ENCODE assay signal across 1 cellular context in the genomic region with DNA sequence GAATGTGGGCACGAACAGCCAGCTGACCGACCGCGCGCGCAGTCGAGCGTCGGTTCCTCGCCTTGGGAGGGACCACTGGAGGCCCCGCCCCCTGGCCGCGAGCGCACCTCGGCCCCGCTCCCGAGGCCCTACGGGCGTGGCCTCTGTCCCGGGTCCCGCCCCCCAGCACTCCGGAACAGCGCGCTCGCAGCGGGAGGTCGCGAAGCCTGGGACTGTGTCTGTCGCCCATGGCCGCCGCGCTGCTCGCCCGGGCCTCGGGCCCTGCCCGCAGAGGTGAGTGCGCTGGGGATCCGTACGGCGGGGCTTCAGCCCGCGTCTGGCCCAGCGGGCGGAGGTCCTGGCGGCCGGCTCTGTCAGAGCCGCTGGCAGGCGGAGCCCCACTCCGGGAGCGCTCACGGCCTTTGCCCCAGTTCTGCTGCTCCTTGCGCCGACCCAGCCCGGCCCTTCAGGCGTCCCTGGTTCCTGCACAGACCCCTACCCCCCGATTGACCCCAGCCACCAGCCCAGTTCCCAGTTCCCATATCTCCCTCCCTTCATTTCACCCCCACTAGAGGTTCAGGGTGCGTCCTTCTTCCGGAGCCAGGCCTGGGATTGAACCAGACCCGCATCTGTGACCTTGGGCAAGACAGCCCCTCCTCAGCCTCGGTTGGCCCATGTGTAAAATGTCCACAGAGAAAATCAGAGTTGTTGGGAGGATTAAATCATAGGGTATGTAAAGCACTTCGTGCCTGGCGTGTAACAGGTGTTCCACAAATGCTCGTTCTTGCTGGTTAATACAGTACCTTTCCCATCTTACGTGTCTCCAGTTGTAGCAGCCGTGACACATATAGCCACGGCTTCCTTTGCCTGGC.
TF ChIP-seq lines count a peak whose summit lies in the region.

A gene with protein sequence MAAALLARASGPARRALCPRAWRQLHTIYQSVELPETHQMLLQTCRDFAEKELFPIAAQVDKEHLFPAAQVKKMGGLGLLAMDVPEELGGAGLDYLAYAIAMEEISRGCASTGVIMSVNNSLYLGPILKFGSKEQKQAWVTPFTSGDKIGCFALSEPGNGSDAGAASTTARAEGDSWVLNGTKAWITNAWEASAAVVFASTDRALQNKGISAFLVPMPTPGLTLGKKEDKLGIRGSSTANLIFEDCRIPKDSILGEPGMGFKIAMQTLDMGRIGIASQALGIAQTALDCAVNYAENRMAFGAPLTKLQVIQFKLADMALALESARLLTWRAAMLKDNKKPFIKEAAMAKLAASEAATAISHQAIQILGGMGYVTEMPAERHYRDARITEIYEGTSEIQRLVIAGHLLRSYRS (plus strand): TSS at position 168 of the 851 bp plus-strand sequence. CDS start 60 bp downstream, at position 228.

TF ChIP-seq in K562, 482 proteins besides CTCF, POLR2A, EP300 and RAD21 (continued from another document and continues in another):
- TF ChIP-seq, protein P1, sequence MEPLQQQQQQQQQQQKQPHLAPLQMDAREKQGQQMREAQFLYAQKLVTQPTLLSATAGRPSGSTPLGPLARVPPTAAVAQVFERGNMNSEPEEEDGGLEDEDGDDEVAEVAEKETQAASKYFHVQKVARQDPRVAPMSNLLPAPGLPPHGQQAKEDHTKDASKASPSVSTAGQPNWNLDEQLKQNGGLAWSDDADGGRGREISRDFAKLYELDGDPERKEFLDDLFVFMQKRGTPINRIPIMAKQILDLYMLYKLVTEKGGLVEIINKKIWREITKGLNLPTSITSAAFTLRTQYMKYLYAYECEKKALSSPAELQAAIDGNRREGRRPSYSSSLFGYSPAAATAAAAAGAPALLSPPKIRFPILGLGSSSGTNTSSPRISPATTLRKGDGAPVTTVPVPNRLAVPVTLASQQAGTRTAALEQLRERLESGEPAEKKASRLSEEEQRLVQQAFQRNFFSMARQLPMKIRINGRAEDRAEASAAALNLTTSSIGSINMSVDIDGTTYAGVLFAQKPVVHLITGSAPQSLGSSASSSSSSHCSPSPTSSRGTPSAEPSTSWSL (CRISPR knock-in tag; IDR thresholded peaks at IDR 0.05; ENCODE audit: borderline replicate concordance): no peak
- no peak for TF ChIP-seq SETDB1 (IDR thresholded peaks at IDR 0.05; ENCODE audit: low read length)
- no peak for TF ChIP-seq ELF1 (tag; IDR thresholded peaks at IDR 0.05)
- no peak for TF ChIP-seq MAFK (IDR thresholded peaks at IDR 0.05; ENCODE audit: low read length)
- no peak for TF ChIP-seq MCM3 (IDR thresholded peaks at IDR 0.05)
- TF ChIP-seq TEAD1 (CRISPR knock-in tag; IDR thresholded peaks at IDR 0.05): peak in 1 of 2 experiments; percentile 49; a peak in 1 of 4 replicates
- no peak for TF ChIP-seq ZNF445 (CRISPR knock-in tag; IDR thresholded peaks at IDR 0.05; ENCODE audit: low read depth)
- no peak for TF ChIP-seq RAD51 (IDR thresholded peaks at IDR 0.05; ENCODE audit: borderline replicate concordance, low read depth)
- TF ChIP-seq SRSF3 (IDR thresholded peaks at IDR 0.05; ENCODE audit: insufficient read depth, low read length): no peak
- TF ChIP-seq POLR2AphosphoS5 (IDR thresholded peaks at IDR 0.05; ENCODE audit: control insufficient read depth, insufficient read depth, low read depth, low read length): peak; percentile 64
- TF ChIP-seq ZNF23 (CRISPR knock-in tag; IDR thresholded peaks at IDR 0.05): no peak
- no peak for TF ChIP-seq NFE2L1 (tag; IDR thresholded peaks at IDR 0.05; ENCODE audit: borderline replicate concordance, low read depth)
- TF ChIP-seq U2AF1 (optimal IDR thresholded peaks at IDR 0.05; ENCODE audit: low read depth, low read length): no peak
- TF ChIP-seq, protein P2, sequence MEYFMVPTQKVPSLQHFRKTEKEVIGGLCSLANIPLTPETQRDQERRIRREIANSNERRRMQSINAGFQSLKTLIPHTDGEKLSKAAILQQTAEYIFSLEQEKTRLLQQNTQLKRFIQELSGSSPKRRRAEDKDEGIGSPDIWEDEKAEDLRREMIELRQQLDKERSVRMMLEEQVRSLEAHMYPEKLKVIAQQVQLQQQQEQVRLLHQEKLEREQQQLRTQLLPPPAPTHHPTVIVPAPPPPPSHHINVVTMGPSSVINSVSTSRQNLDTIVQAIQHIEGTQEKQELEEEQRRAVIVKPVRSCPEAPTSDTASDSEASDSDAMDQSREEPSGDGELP (CRISPR knock-in tag; IDR thresholded peaks at IDR 0.05; ENCODE audit: borderline replicate concordance): peak; percentile 97
- no peak; the same call in 1 of the 2 replicates for TF ChIP-seq BHLHE40 (IDR thresholded peaks at IDR 0.05; ENCODE audit: low read length)
- TF ChIP-seq, protein P3, sequence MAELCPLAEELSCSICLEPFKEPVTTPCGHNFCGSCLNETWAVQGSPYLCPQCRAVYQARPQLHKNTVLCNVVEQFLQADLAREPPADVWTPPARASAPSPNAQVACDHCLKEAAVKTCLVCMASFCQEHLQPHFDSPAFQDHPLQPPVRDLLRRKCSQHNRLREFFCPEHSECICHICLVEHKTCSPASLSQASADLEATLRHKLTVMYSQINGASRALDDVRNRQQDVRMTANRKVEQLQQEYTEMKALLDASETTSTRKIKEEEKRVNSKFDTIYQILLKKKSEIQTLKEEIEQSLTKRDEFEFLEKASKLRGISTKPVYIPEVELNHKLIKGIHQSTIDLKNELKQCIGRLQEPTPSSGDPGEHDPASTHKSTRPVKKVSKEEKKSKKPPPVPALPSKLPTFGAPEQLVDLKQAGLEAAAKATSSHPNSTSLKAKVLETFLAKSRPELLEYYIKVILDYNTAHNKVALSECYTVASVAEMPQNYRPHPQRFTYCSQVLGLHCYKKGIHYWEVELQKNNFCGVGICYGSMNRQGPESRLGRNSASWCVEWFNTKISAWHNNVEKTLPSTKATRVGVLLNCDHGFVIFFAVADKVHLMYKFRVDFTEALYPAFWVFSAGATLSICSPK (IDR thresholded peaks at IDR 0.05; ENCODE audit: borderline replicate concordance): no peak
- TF ChIP-seq CEBPG (CRISPR knock-in tag; IDR thresholded peaks at IDR 0.05): no peak
- no peak for TF ChIP-seq CEBPG (tag; conservative IDR thresholded peaks at IDR 0.05 in 1 of 2, IDR thresholded peaks at IDR 0.05 in 1 of 2)
- TF ChIP-seq NEUROD1 (IDR thresholded peaks at IDR 0.05; ENCODE audit: borderline replicate concordance, low read depth, low read length, partially characterized antibody): no peak
- no peak; the same call in 1 of the 2 replicates for TF ChIP-seq ZNF431 (CRISPR knock-in tag; IDR thresholded peaks at IDR 0.05)
- TF ChIP-seq COPS2 (conservative IDR thresholded peaks at IDR 0.05): no peak
- no peak for TF ChIP-seq GATA2 (CRISPR knock-in tag; IDR thresholded peaks at IDR 0.05)
- TF ChIP-seq FOXM1 (IDR thresholded peaks at IDR 0.05; ENCODE audit: low read depth): no peak
- TF ChIP-seq FOXM1 (CRISPR knock-in tag; IDR thresholded peaks at IDR 0.05; ENCODE audit: low read depth): no peak
- TF ChIP-seq, protein P4, sequence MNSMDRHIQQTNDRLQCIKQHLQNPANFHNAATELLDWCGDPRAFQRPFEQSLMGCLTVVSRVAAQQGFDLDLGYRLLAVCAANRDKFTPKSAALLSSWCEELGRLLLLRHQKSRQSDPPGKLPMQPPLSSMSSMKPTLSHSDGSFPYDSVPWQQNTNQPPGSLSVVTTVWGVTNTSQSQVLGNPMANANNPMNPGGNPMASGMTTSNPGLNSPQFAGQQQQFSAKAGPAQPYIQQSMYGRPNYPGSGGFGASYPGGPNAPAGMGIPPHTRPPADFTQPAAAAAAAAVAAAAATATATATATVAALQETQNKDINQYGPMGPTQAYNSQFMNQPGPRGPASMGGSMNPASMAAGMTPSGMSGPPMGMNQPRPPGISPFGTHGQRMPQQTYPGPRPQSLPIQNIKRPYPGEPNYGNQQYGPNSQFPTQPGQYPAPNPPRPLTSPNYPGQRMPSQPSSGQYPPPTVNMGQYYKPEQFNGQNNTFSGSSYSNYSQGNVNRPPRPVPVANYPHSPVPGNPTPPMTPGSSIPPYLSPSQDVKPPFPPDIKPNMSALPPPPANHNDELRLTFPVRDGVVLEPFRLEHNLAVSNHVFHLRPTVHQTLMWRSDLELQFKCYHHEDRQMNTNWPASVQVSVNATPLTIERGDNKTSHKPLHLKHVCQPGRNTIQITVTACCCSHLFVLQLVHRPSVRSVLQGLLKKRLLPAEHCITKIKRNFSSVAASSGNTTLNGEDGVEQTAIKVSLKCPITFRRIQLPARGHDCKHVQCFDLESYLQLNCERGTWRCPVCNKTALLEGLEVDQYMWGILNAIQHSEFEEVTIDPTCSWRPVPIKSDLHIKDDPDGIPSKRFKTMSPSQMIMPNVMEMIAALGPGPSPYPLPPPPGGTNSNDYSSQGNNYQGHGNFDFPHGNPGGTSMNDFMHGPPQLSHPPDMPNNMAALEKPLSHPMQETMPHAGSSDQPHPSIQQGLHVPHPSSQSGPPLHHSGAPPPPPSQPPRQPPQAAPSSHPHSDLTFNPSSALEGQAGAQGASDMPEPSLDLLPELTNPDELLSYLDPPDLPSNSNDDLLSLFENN (IDR thresholded peaks at IDR 0.05; ENCODE audit: low read depth in 2 of 2, low read length in 2 of 2): no peak
- TF ChIP-seq POLR2H (tag; IDR thresholded peaks at IDR 0.05; ENCODE audit: low read depth): no peak
- TF ChIP-seq ZNF764 (CRISPR knock-in tag; IDR thresholded peaks at IDR 0.05; ENCODE audit: low read depth): no peak
- no peak for TF ChIP-seq ZNF133 (CRISPR knock-in tag; IDR thresholded peaks at IDR 0.05)
- no peak for TF ChIP-seq FOXK1 (CRISPR knock-in tag; IDR thresholded peaks at IDR 0.05; ENCODE audit: borderline replicate concordance)
- no peak for TF ChIP-seq ZNF212 (CRISPR knock-in tag; IDR thresholded peaks at IDR 0.05)
- no peak for TF ChIP-seq ZSCAN29 (IDR thresholded peaks at IDR 0.05)
- TF ChIP-seq, protein P5, sequence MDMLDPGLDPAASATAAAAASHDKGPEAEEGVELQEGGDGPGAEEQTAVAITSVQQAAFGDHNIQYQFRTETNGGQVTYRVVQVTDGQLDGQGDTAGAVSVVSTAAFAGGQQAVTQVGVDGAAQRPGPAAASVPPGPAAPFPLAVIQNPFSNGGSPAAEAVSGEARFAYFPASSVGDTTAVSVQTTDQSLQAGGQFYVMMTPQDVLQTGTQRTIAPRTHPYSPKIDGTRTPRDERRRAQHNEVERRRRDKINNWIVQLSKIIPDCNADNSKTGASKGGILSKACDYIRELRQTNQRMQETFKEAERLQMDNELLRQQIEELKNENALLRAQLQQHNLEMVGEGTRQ (CRISPR knock-in tag; IDR thresholded peaks at IDR 0.05): no peak
- TF ChIP-seq ZKSCAN3 (CRISPR knock-in tag; IDR thresholded peaks at IDR 0.05): no peak
- TF ChIP-seq, protein P6, sequence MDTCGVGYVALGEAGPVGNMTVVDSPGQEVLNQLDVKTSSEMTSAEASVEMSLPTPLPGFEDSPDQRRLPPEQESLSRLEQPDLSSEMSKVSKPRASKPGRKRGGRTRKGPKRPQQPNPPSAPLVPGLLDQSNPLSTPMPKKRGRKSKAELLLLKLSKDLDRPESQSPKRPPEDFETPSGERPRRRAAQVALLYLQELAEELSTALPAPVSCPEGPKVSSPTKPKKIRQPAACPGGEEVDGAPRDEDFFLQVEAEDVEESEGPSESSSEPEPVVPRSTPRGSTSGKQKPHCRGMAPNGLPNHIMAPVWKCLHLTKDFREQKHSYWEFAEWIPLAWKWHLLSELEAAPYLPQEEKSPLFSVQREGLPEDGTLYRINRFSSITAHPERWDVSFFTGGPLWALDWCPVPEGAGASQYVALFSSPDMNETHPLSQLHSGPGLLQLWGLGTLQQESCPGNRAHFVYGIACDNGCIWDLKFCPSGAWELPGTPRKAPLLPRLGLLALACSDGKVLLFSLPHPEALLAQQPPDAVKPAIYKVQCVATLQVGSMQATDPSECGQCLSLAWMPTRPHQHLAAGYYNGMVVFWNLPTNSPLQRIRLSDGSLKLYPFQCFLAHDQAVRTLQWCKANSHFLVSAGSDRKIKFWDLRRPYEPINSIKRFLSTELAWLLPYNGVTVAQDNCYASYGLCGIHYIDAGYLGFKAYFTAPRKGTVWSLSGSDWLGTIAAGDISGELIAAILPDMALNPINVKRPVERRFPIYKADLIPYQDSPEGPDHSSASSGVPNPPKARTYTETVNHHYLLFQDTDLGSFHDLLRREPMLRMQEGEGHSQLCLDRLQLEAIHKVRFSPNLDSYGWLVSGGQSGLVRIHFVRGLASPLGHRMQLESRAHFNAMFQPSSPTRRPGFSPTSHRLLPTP (IDR thresholded peaks at IDR 0.05; ENCODE audit: borderline replicate concordance, extremely low read depth, insufficient read length): no peak
- TF ChIP-seq RBM14 (IDR thresholded peaks at IDR 0.05; ENCODE audit: borderline replicate concordance, insufficient read depth, low read depth, low read length): no peak
- TF ChIP-seq, protein P7, sequence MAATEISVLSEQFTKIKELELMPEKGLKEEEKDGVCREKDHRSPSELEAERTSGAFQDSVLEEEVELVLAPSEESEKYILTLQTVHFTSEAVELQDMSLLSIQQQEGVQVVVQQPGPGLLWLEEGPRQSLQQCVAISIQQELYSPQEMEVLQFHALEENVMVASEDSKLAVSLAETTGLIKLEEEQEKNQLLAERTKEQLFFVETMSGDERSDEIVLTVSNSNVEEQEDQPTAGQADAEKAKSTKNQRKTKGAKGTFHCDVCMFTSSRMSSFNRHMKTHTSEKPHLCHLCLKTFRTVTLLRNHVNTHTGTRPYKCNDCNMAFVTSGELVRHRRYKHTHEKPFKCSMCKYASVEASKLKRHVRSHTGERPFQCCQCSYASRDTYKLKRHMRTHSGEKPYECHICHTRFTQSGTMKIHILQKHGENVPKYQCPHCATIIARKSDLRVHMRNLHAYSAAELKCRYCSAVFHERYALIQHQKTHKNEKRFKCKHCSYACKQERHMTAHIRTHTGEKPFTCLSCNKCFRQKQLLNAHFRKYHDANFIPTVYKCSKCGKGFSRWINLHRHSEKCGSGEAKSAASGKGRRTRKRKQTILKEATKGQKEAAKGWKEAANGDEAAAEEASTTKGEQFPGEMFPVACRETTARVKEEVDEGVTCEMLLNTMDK (IDR thresholded peaks at IDR 0.05; ENCODE audit: borderline replicate concordance, insufficient read depth, low read depth, low read length, poor library complexity, severe bottlenecking): no peak
- TF ChIP-seq CHD4 (IDR thresholded peaks at IDR 0.05; ENCODE audit: insufficient read depth, insufficient replicate concordance, low read depth, low read length, poor library complexity, severe bottlenecking): no peak
- no peak for TF ChIP-seq ELF2 (CRISPR knock-in tag; IDR thresholded peaks at IDR 0.05)
- peak; percentile 98 for TF ChIP-seq ZFX (CRISPR knock-in tag; IDR thresholded peaks at IDR 0.05)
- no peak for TF ChIP-seq ERF (CRISPR knock-in tag; IDR thresholded peaks at IDR 0.05)
- no peak for TF ChIP-seq NR3C1 (CRISPR knock-in tag; IDR thresholded peaks at IDR 0.05)
- TF ChIP-seq SRSF9 (IDR thresholded peaks at IDR 0.05; ENCODE audit: borderline replicate concordance, low read depth, low read length): no peak
- TF ChIP-seq, protein P8, sequence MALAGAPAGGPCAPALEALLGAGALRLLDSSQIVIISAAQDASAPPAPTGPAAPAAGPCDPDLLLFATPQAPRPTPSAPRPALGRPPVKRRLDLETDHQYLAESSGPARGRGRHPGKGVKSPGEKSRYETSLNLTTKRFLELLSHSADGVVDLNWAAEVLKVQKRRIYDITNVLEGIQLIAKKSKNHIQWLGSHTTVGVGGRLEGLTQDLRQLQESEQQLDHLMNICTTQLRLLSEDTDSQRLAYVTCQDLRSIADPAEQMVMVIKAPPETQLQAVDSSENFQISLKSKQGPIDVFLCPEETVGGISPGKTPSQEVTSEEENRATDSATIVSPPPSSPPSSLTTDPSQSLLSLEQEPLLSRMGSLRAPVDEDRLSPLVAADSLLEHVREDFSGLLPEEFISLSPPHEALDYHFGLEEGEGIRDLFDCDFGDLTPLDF (CRISPR knock-in tag; IDR thresholded peaks at IDR 0.05): no peak; the same call in 1 of the 2 replicates
- TF ChIP-seq NONO (IDR thresholded peaks at IDR 0.05; ENCODE audit: low read depth in 2 of 2, low read length in 1 of 2): peak; percentile 26 to 87; a peak in 2 of 4 replicates
